14 cellular contexts compared by ENCODE assay signal in the genomic region with DNA sequence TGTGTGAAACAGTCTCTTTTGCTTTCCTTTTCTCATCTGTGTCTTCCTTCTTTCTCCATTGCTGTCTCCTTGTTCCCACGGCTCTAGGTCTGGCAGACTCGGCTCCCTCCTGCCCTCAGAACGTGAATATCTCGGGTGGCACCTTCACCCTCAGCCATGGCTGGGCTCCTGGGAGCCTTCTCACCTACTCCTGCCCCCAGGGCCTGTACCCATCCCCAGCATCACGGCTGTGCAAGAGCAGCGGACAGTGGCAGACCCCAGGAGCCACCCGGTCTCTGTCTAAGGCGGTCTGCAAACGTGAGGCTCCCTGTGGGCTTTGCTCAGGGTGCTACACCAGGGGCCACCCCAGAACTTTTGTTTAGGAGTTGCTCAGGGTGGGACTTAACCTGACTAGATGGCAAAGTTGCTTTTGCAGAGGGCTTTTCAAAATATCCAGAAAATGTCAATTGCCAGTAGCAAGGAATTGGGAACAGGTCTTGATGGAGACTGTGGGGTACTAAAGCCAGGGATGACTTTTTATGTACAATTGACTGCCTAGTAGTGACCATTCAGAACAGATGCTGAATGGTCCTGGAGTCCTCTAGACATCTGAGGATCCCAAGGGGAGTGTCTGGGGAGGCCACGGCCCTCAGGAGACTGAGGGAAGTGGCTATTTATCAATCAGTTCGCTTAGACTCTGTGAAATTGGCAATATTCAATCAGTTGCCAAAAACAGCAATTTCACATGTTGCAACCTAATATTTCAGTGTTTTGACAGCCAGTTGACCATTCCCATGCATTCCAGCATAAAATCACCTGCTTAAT. TPM values are rescaled to one million over a fixed set of nuclear protein-coding genes. Genes with fewer than 3 reads are reported as not detected.
DNase-seq lines count a peak whose midpoint lies in the region; ATAC-seq and TF ChIP-seq lines count a peak whose summit lies in the region.
"Had no signal": no experiment of that assay in that cellular context is flagged by ENCODE, and none has a peak within 500 bp of the region (broad histone marks: within the 10 kb centered on the region; RNA-seq: fewer than 3 reads in every experiment).

No MANE protein-coding gene starts in this region.

- H3K36me3 ChIP-seq in left ventricle myocardium inferior (no peaks in the 10 kb centered on the region), mucosa of descending colon (ENCODE audit: low read depth) (no peaks in the 10 kb centered on the region), vagina (no peaks in the 10 kb centered on the region)
- H3K36me3 ChIP-seq: ascending aorta had no signal

- intact Hi-C loops in left ventricle myocardium inferior (cut with micrococcal nuclease) = no loop called here
- intact Hi-C loops in Right ventricle myocardium inferior (cut with DNase I) = no loop called here
- intact Hi-C loops in mucosa of descending colon (cut with DNase I, micrococcal nuclease) = no loop called here
- intact Hi-C loops in vagina (cut with DNase I) = no loop called here

- no peak for DNase-seq in left ventricle myocardium inferior
- DNase-seq in Right ventricle myocardium inferior (ENCODE audit: missing footprints) = no peak
- DNase-seq in mucosa of descending colon = no peak
- DNase-seq in vagina (ENCODE audit: extremely low spot score in 2 of 2) = no peak
- DNase-seq in stimulated activated CD4-positive, alpha-beta T cell treated with anti-CD3 and anti-CD28 coated beads, Interleukin-15, amount 100 ng/mL, for 24 hours = no peak
- DNase-seq in midbrain (lab: John Stamatoyannopoulos, UW) = no peak
- DNase-seq: activated CD4-positive, alpha-beta T cell treated with anti-CD3 and anti-CD28 coated beads, Interleukin-2, amount 50 U/mL, for 4 hours; HCEC 1CT; kidney; NCI-H2081; SHP77 treated with DMSO at 0.1 percent for 48 hours had no signal

- H3K4me3 ChIP-seq in left ventricle myocardium inferior (peak overlapping the region; percentile 48), mucosa of descending colon (no peak overlapping the region), vagina (peak overlapping the region in 1 of 2 donors; percentile 24)
- H3K4me3 ChIP-seq: ascending aorta had no signal

- H3K9me3 ChIP-seq in left ventricle myocardium inferior (replicated peaks) = no peaks in the 10 kb centered on the region
- no peaks in the 10 kb centered on the region for H3K9me3 ChIP-seq in mucosa of descending colon
- no peaks in the 10 kb centered on the region for H3K9me3 ChIP-seq in vagina
- H3K9me3 ChIP-seq: ascending aorta had no signal

- no peak overlapping the region for H3K27ac ChIP-seq in left ventricle myocardium inferior (replicated peaks)
- H3K27ac ChIP-seq in vagina = peak overlapping the region; percentile 27
- H3K27ac ChIP-seq: ascending aorta had no signal

- TF ChIP-seq POLR2A in vagina (IDR thresholded peaks at IDR 0.05) = no peak

- no peaks in the 10 kb centered on the region for H3K4me1 ChIP-seq in left ventricle myocardium inferior
- no peaks in the 10 kb centered on the region for H3K4me1 ChIP-seq in mucosa of descending colon (ENCODE audit: low read depth)
- H3K4me1 ChIP-seq in vagina = peaks cover 6% of the 10 kb centered on the region
- H3K4me1 ChIP-seq: ascending aorta had no signal

- ATAC-seq in Right ventricle myocardium inferior (no peak), mucosa of descending colon (peak; percentile 31)

- no peak for TF ChIP-seq CTCF in left ventricle myocardium inferior (IDR thresholded peaks at IDR 0.05; ENCODE audit: borderline replicate concordance)
- no peak for TF ChIP-seq CTCF in mucosa of descending colon (IDR thresholded peaks at IDR 0.05)
- no peak for TF ChIP-seq CTCF in vagina (IDR thresholded peaks at IDR 0.05)

- peaks cover 28% of the 10 kb centered on the region for H3K27me3 ChIP-seq in left ventricle myocardium inferior (ENCODE audit: low read depth)
- H3K27me3 ChIP-seq in vagina = no peaks in the 10 kb centered on the region
- H3K27me3 ChIP-seq: ascending aorta had no signal

RNA-seq across cellular contexts. Expression of gene C2, which starts 0.6 kb away (rescaled TPM):
- total RNA-seq in left ventricle myocardium inferior = 9.7 TPM
- 8.9 TPM for total RNA-seq in Right ventricle myocardium inferior
- 10 to 100 TPM in 2 of 3 donors, 1 to 10 TPM in 1; 5.5 to 33.7 (median 17.9) TPM for total RNA-seq in mucosa of descending colon
- 2.9 TPM for total RNA-seq in vagina
- total RNA-seq: dermis microvascular lymphatic vessel endothelial cell had no signal

RNA-seq across cellular contexts. Expression of gene CFB, which starts 17.8 kb away (rescaled TPM):
- total RNA-seq in left ventricle myocardium inferior (3.7 TPM), Right ventricle myocardium inferior (8.8 TPM), mucosa of descending colon (100 to 1,000 TPM in 1 of 3 donors, 10 to 100 TPM in 2; 34.5 to 178 (median 40.4) TPM), vagina (9.6 TPM)
- total RNA-seq: neural crest cell had no signal

RNA-seq across cellular contexts. Expression of gene ZBTB12, which starts 26.2 kb away (rescaled TPM):
- total RNA-seq in left ventricle myocardium inferior (3.5 TPM), Right ventricle myocardium inferior (3.2 TPM), mucosa of descending colon (1 to 10 TPM; 2.3 to 6.2 (median 3.4) TPM), vagina (1.7 TPM)

RNA-seq across cellular contexts. Expression of gene EHMT2, which starts 30.6 kb away (rescaled TPM):
- total RNA-seq in left ventricle myocardium inferior = 15.6 TPM
- 16.8 TPM for total RNA-seq in Right ventricle myocardium inferior
- 10 to 100 TPM; 29.6 to 50.1 (median 36.4) TPM for total RNA-seq in mucosa of descending colon
- 45.2 TPM for total RNA-seq in vagina

RNA-seq across cellular contexts. Expression of gene NELFE, which starts 30.7 kb away (rescaled TPM):
- total RNA-seq in left ventricle myocardium inferior (39.3 TPM), Right ventricle myocardium inferior (41.9 TPM), mucosa of descending colon (10 to 100 TPM; 44.9 to 52.4 (median 51.8) TPM), vagina (100 TPM)
